ENCODE assay signal across 1 cellular context in the genomic region with DNA sequence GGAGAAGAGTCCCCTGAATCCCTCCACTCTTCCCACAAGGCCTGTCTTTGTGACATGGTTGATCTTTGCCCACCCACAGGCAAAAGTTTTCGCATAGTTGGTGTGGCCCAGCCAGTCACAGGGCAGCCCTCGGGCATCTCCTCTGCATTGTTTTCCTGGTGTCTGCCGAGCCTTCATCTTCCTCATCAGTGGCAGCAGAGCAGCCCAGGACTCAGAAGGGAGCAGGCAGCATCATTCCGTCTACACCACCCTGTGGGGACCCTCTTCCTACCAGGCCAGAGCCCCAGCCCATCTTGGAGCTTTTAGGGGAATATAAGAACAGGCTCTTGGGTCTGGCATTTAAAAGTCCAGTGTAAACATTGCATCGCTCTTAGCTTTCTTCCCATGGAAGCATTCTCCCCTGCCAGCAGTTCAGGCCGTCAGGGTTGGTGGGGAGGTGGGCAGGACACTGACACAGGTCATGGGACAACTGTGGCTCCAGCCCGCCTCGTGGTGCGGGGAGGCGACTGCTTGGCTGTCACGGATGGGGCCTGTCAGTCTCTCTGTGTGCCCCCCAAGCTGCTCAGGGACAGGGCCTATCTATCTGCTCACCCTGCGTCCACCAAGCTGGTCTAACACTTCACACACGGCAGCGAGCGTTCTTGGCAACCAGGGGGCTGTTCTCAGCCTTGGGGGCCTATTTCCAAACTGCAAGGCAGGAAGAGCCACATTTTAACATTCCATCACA.
TF ChIP-seq lines count a peak whose summit lies in the region.

No MANE protein-coding gene starts in this region.

TF ChIP-seq in GM23338, 12 proteins besides CTCF, POLR2A, EP300 and RAD21:
- TF ChIP-seq EZH2phosphoT487 (IDR thresholded peaks at IDR 0.05; ENCODE audit: unreplicated experiment) (no peak), NANOG (IDR thresholded peaks at IDR 0.05; ENCODE audit: borderline replicate concordance) (no peak), ZNF114 (CRISPR knock-in tag; IDR thresholded peaks at IDR 0.05) (no peak)
- TF ChIP-seq, protein P1, sequence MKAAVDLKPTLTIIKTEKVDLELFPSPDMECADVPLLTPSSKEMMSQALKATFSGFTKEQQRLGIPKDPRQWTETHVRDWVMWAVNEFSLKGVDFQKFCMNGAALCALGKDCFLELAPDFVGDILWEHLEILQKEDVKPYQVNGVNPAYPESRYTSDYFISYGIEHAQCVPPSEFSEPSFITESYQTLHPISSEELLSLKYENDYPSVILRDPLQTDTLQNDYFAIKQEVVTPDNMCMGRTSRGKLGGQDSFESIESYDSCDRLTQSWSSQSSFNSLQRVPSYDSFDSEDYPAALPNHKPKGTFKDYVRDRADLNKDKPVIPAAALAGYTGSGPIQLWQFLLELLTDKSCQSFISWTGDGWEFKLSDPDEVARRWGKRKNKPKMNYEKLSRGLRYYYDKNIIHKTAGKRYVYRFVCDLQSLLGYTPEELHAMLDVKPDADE (IDR thresholded peaks at IDR 0.05) = no peak
TF ChIP-seq in GM23338: peak in this region for 0.
